In genomic region chr11:58609723-58610122, GRCh38 we compare ENCODE assay signal across 1 cellular context.
TF ChIP-seq lines count a peak whose summit lies in the region.

No MANE protein-coding gene starts in this region.

TF ChIP-seq in GM12878, 131 proteins besides CTCF, POLR2A, EP300 and RAD21:
- no peak for TF ChIP-seq WRNIP1 (IDR thresholded peaks at IDR 0.05; ENCODE audit: borderline replicate concordance, low read depth, low read length)
- TF ChIP-seq SUPT20H (IDR thresholded peaks at IDR 0.05; ENCODE audit: borderline replicate concordance, control insufficient read depth, low read depth, low read length) = no peak
- no peak for TF ChIP-seq ZZZ3 (IDR thresholded peaks at IDR 0.05; ENCODE audit: control insufficient read depth, insufficient read length, low read depth)
- TF ChIP-seq TAF1 (IDR thresholded peaks at IDR 0.05; ENCODE audit: borderline replicate concordance, low read depth, low read length) = no peak
- TF ChIP-seq STAT1 (conservative IDR thresholded peaks at IDR 0.05) = no peak
- no peak for TF ChIP-seq JUND (IDR thresholded peaks at IDR 0.05; ENCODE audit: low read depth, low read length)
- TF ChIP-seq EGR1 (IDR thresholded peaks at IDR 0.05; ENCODE audit: borderline replicate concordance in 1 of 2, low read depth in 2 of 2, low read length in 2 of 2) = no peak
- no peak for TF ChIP-seq ATF3 (IDR thresholded peaks at IDR 0.05; ENCODE audit: borderline replicate concordance, extremely low read depth, low read depth, low read length)
- TF ChIP-seq BCL11A (IDR thresholded peaks at IDR 0.05; ENCODE audit: low read depth, low read length) = no peak
- TF ChIP-seq IRF3 (IDR thresholded peaks at IDR 0.05) = no peak
- TF ChIP-seq SUZ12 (IDR thresholded peaks at IDR 0.05; ENCODE audit: unreplicated experiment) = no peak
- TF ChIP-seq LARP7 (IDR thresholded peaks at IDR 0.05) = no peak
